In the genomic region with DNA sequence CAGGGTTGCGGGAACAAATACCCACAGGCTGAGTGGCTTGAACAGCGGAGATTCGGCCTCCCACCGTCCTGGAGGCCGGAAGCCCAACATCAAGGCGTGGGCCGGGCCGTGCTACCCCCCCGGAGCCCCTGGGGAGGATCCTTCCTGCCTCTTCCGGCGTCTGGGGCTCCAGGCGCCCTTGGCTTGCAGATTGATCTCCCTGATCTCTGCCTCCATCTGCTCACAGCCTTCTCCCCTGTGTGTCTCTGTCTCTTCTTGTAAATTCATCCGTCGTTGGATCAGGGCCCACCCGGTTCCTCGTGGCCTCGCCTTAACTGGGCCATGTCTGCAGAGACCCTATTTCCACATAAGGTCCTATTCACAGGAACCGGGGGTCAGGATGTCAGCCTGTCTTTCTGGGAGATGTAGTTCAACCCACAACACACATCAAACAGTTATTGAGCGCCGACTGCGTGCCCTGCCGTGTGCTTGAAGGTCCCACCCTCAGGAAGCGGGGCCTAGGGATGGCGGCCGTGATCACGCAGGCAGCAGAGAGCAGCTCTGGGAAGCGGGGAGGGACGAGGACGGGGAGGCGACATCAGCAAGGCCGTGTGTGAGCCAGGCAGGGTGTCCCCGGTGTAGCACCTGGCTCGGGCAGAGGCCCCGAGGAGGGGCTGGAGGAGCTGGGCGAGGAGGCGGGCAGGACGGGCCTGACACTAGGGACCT, we compare ENCODE assay signal across 9 cellular contexts. TPM values are rescaled to one million over a fixed set of nuclear protein-coding genes. Genes with fewer than 3 reads are reported as not detected.
DNase-seq lines count a peak whose midpoint lies in the region; ATAC-seq and TF ChIP-seq lines count a peak whose summit lies in the region.
"Had no signal": no experiment of that assay in that cellular context is flagged by ENCODE, and none has a peak within 500 bp of the region (broad histone marks: within the 10 kb centered on the region; RNA-seq: fewer than 3 reads in every experiment).

No MANE protein-coding gene starts in this region.

- no peaks in the 10 kb centered on the region for H3K36me3 ChIP-seq in Peyer's patch
- no peaks in the 10 kb centered on the region for H3K36me3 ChIP-seq in left ventricle myocardium inferior

- peak; percentile 84 for DNase-seq in GF-D8 (lab: John Stamatoyannopoulos, UW)
- peak in 2 of 3 donors; percentile 72 to 82 for DNase-seq in Peyer's patch
- peak; percentile 62 for DNase-seq in activated gamma-delta T cell treated with Interleukin-2 at 50 U/mL for 16 hours
- peak; percentile 69 for DNase-seq in left ventricle myocardium inferior
- peak; percentile 31 to 34 for DNase-seq in stimulated activated CD4-positive, alpha-beta T cell treated with anti-CD3 and anti-CD28 coated beads, Interleukin-15, amount 100 ng/mL, for 1 hour (ENCODE audit: low read depth in 1 of 2, low spot score in 1 of 2)
- no peak for DNase-seq in NCI-H2227 treated with DMSO at 0.1 percent for 48 hours (lab: John Stamatoyannopoulos, UW)
- DNase-seq in GM19240 (ENCODE audit: insufficient read length, low spot score): no peak

- TF ChIP-seq POLR2A in Peyer's patch (IDR thresholded peaks at IDR 0.05): no peak

- H3K4me1 ChIP-seq in Peyer's patch: peaks cover 0 to 18% (median 9%) of the 10 kb centered on the region in 4 donors
- H3K4me1 ChIP-seq in left ventricle myocardium inferior: peaks cover 30% of the 10 kb centered on the region

- H3K9me3 ChIP-seq in Peyer's patch: no peaks in the 10 kb centered on the region
- H3K9me3 ChIP-seq in left ventricle myocardium inferior (replicated peaks): no peaks in the 10 kb centered on the region

- H3K27ac ChIP-seq in Peyer's patch (peak overlapping the region; percentile 47 to 79 (median 68)), left ventricle myocardium inferior (replicated peaks) (peak overlapping the region; percentile 67)

- H3K4me3 ChIP-seq in Peyer's patch (peak overlapping the region; percentile 21 to 50 (median 34)), left ventricle myocardium inferior (peak overlapping the region; percentile 50)

- intact Hi-C loops in left ventricle myocardium inferior (cut with micrococcal nuclease): no loop called here

- no peak for TF ChIP-seq CTCF in Peyer's patch (IDR thresholded peaks at IDR 0.05)
- no peak for TF ChIP-seq CTCF in left ventricle myocardium inferior (IDR thresholded peaks at IDR 0.05; ENCODE audit: borderline replicate concordance)

- ATAC-seq in GM18873 (IDR thresholded peaks at IDR 0.05; ENCODE audit: low FRiP score, unreplicated experiment): no peak

- H3K27me3 ChIP-seq in Peyer's patch (no peaks in the 10 kb centered on the region), left ventricle myocardium inferior (ENCODE audit: low read depth) (peaks cover 14% of the 10 kb centered on the region)

RNA-seq across cellular contexts. Expression of a gene that starts 21.3 kb away (rescaled TPM):
- total RNA-seq in Peyer's patch (not detected), left ventricle myocardium inferior (21.9 TPM)

RNA-seq across cellular contexts. Expression of a gene that starts 22.4 kb away (rescaled TPM):
- total RNA-seq in Peyer's patch (100 to 1,000 TPM in 1 of 4 donors, 10 to 100 TPM in 3; 33.8 to 119 (median 70.5) TPM), left ventricle myocardium inferior (54.3 TPM)

RNA-seq across cellular contexts. Expression of a gene that starts 28.7 kb away (rescaled TPM):
- total RNA-seq in Peyer's patch: not detected
- not detected for total RNA-seq in left ventricle myocardium inferior
- total RNA-seq: HT1080 had no signal

RNA-seq across cellular contexts. Expression of a gene that starts 38.6 kb away (rescaled TPM):
- total RNA-seq in Peyer's patch: 100 to 1,000 TPM; 149 to 501 (median 469) TPM
- total RNA-seq in left ventricle myocardium inferior: 1,533 TPM

RNA-seq across cellular contexts. Expression of a gene that starts 52.1 kb away (rescaled TPM):
- 100 to 1,000 TPM in 3 of 4 donors, 10 to 100 TPM in 1; 83.3 to 119 (median 115) TPM for total RNA-seq in Peyer's patch
- total RNA-seq in left ventricle myocardium inferior: 25.5 TPM

Comparison
In these comparisons a context has a peak if more than half of its experiments do, and no peak if none do; other contexts are left out.
1. DNase-seq: peak in GF-D8 (single experiment), Peyer's patch (2 of 3), activated gamma-delta T cell treated with Interleukin-2 at 50 U/mL for 16 hours (single experiment), left ventricle myocardium inferior (single experiment) and stimulated activated CD4-positive, alpha-beta T cell treated with anti-CD3 and anti-CD28 coated beads, Interleukin-15, amount 100 ng/mL, for 1 hour (2 of 2); none in NCI-H2227 treated with DMSO at 0.1 percent for 48 hours (single experiment) and GM19240 (single experiment).
2. RNA of a gene that starts 21.3 kb away (total RNA-seq): 21.9 TPM in left ventricle myocardium inferior (single experiment); not detected in Peyer's patch; every median in the first group is over 10 times any median in the second.